In the genomic region with DNA sequence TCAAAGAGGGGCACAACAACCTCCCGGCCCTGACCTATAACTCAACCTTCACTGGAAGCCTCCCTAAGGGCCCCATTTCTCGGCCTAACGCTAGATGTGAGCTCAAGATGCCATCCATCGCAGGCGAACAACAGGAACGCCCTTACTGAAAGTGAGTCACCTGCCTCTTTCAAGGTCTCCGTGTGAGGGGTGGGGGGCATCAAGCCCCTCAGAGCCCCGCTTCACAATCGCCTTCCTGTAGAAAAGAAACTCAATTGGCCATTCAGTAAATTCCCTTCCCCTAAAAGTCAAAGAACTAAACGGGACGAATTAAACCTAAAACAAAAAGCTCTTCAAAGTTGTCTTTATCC, we compare ENCODE assay signal across 8 cellular contexts. TPM values are rescaled to one million over a fixed set of nuclear protein-coding genes. Genes with fewer than 3 reads are reported as not detected.
DNase-seq lines count a peak whose midpoint lies in the region; ATAC-seq and TF ChIP-seq lines count a peak whose summit lies in the region.

No MANE protein-coding gene starts in this region.

- DNase-seq in EL: peak; percentile 49
- DNase-seq in HS-5 (ENCODE audit: low read depth): peak; percentile 25
- DNase-seq in activated CD4-positive, alpha-beta T cell treated with anti-CD3 and anti-CD28 coated beads for 1 hour: peak; percentile 19
- peak; percentile 72 for DNase-seq in coronary artery (ENCODE audit: low spot score)
- peak in 1 of 2 donors; percentile 85 for DNase-seq in lower leg skin (ENCODE audit: low spot score in 2 of 2)
- DNase-seq in stimulated activated CD8-positive, alpha-beta memory T cell treated with anti-CD3 and anti-CD28 coated beads, Interleukin-12 subunit alpha, Interleukin-12 subunit beta, amount 100 ng/mL, for 1 hour (ENCODE audit: low read depth): peak; percentile 15

- H3K27ac ChIP-seq in coronary artery: peak overlapping the region; percentile 84 to 98

- TF ChIP-seq CTCF in coronary artery (IDR thresholded peaks at IDR 0.05): no peak
- no peak for TF ChIP-seq CTCF in lower leg skin (IDR thresholded peaks at IDR 0.05)

- no peak for TF ChIP-seq POLR2A in lower leg skin (IDR thresholded peaks at IDR 0.05)

- 0 to 1% methylated on average over 11 of the region's 11 CpGs for WGBS in lower leg skin, 2 donors

- ATAC-seq in HG03571 (IDR thresholded peaks at IDR 0.05; ENCODE audit: unreplicated experiment): no peak
- ATAC-seq in HG02610 (IDR thresholded peaks at IDR 0.05; ENCODE audit: unreplicated experiment): no peak

- intact Hi-C loops in lower leg skin (cut with DNase I; ENCODE audit: low total_unique reads): loop anchor here (5.0 kb wide), 1 partner anchor 174 kb away; the partner anchor contains the start of gene SMIM12

- peak overlapping the region; percentile 87 for H3K4me3 ChIP-seq in coronary artery
- H3K4me3 ChIP-seq in lower leg skin (ENCODE audit: low read depth, poor library complexity, severe bottlenecking): peak overlapping the region; percentile 61

RNA-seq across cellular contexts. Expression of gene ZMYM6, which starts 0.7 kb away (rescaled TPM):
- total RNA-seq in lower leg skin: 10 to 100 TPM; 10.1 to 17.1 (median 11.7) TPM

RNA-seq across cellular contexts. Expression of gene TMEM35B, which starts 45.9 kb away (rescaled TPM):
- 10 to 100 TPM in 2 of 4 donors, 1 to 10 TPM in 2; 8.9 to 16.0 (median 12.5) TPM for total RNA-seq in lower leg skin

RNA-seq across cellular contexts. Expression of gene ZMYM1, which starts 48.1 kb away (rescaled TPM):
- total RNA-seq in lower leg skin: 10 to 100 TPM in 2 of 4 donors, 1 to 10 TPM in 2; 6.2 to 11.7 (median 9.8) TPM
